Comparison of ENCODE assay signal across 10 cellular contexts in genomic region chrX:262391-262909, GRCh38. TPM values are rescaled to one million over a fixed set of nuclear protein-coding genes. Genes with fewer than 3 reads are reported as not detected.
DNase-seq lines count a peak whose midpoint lies in the region; ATAC-seq and TF ChIP-seq lines count a peak whose summit lies in the region.
"Had no signal": no experiment of that assay in that cellular context is flagged by ENCODE, and none has a peak within 500 bp of the region (broad histone marks: within the 10 kb centered on the region; RNA-seq: fewer than 3 reads in every experiment).

No MANE protein-coding gene starts in this region.

- TF ChIP-seq EP300 in transverse colon (IDR thresholded peaks at IDR 0.05; ENCODE audit: low read depth), result no peak

- no peaks in the 10 kb centered on the region for H3K9me3 ChIP-seq in Peyer's patch
- no peaks in the 10 kb centered on the region for H3K9me3 ChIP-seq in transverse colon
- H3K9me3 ChIP-seq: ovary had no signal

- no peaks in the 10 kb centered on the region for H3K36me3 Mint-ChIP-seq in neural crest cell (ENCODE audit: low read depth)

- no peak for TF ChIP-seq POLR2A in Peyer's patch (IDR thresholded peaks at IDR 0.05)
- TF ChIP-seq POLR2A in transverse colon (IDR thresholded peaks at IDR 0.05), result no peak

- H3K9me3 Mint-ChIP-seq in neural crest cell, result no peaks in the 10 kb centered on the region

- no peaks in the 10 kb centered on the region for H3K36me3 ChIP-seq in Peyer's patch
- no peaks in the 10 kb centered on the region for H3K36me3 ChIP-seq in transverse colon
- H3K36me3 ChIP-seq: ovary had no signal

- in situ Hi-C loops in transverse colon (cut with MboI; ENCODE audit: low pct_ligation_motif_present in 1 of 4, low pct_unique_long_range_greater_than_20kb in 1 of 4, low sequenced_read_pairs in 3 of 4), result no loop called here

- H3K4me3 Mint-ChIP-seq in neural crest cell, result no peak overlapping the region

- H3K27me3 ChIP-seq in Peyer's patch, result no peaks in the 10 kb centered on the region
- H3K27me3 ChIP-seq in transverse colon, result peaks cover 3% of the 10 kb centered on the region
- H3K27me3 ChIP-seq: ovary had no signal

- H3K27ac Mint-ChIP-seq in neural crest cell (ENCODE audit: unreplicated experiment), result peak overlapping the region; percentile 27

- peaks cover 7% of the 10 kb centered on the region for H3K4me1 Mint-ChIP-seq in neural crest cell

- TF ChIP-seq CTCF in Peyer's patch (IDR thresholded peaks at IDR 0.05) (no peak), neural crest cell (conservative IDR thresholded peaks at IDR 0.05) (no peak), transverse colon (IDR thresholded peaks at IDR 0.05) (no peak)

- peak in 2 of 3 donors; percentile 6 to 37 for DNase-seq in Peyer's patch
- DNase-seq in neural crest cell (ENCODE audit: low read depth, low spot score), result no peak
- DNase-seq in transverse colon, result no peak
- no peak for DNase-seq in kidney tubule cell (ENCODE audit: low spot score)
- no peak for DNase-seq in activated T-cell treated with anti-CD3 and anti-CD28 coated beads, Interleukin-2, amount 50 U/mL, for 1 hour
- DNase-seq: stimulated activated CD4-positive, alpha-beta T cell treated with anti-CD3 and anti-CD28 coated beads, Interleukin-4, amount 100 ng/mL, for 4 hours had no signal

- ATAC-seq in GM19025 (IDR thresholded peaks at IDR 0.05; ENCODE audit: low read depth, unreplicated experiment), result peak; percentile 85
- peak; percentile 58 for ATAC-seq in HG02642 (IDR thresholded peaks at IDR 0.05; ENCODE audit: poor library complexity, unreplicated experiment)
- no peak for ATAC-seq in GM19455 (IDR thresholded peaks at IDR 0.05; ENCODE audit: unreplicated experiment)

- intact Hi-C loops in transverse colon (cut with DNase I; ENCODE audit: low total_unique reads), result no loop called here

- H3K4me3 ChIP-seq in Peyer's patch, result no peak overlapping the region
- H3K4me3 ChIP-seq in transverse colon, result no peak overlapping the region
- H3K4me3 ChIP-seq: ovary had no signal

- H3K4me1 ChIP-seq in Peyer's patch, result peaks cover 0 to 8% (median 0%) of the 10 kb centered on the region in 4 donors
- H3K4me1 ChIP-seq in transverse colon, result peaks cover 0 to 13% (median 3%) of the 10 kb centered on the region in 4 donors

- H3K27ac ChIP-seq in Peyer's patch (no peak overlapping the region), transverse colon (no peak overlapping the region)
- H3K27ac ChIP-seq: ovary had no signal

- 33 to 55% methylated on average over 5 to 13 of the region's 13 CpGs for WGBS in transverse colon (ENCODE audit: low coverage in 1 of 2), 2 donors

- H3K27me3 Mint-ChIP-seq in neural crest cell (ENCODE audit: low read depth), result no peaks in the 10 kb centered on the region

RNA-seq across cellular contexts. Expression of gene PLCXD1, which starts 18.7 kb away (rescaled TPM):
- total RNA-seq in Peyer's patch (10 to 100 TPM; 12.7 to 73.4 (median 18.9) TPM), neural crest cell (49.1 and 52.4 TPM in 2 replicates), transverse colon (10 to 100 TPM in 3 of 4 donors, 1 to 10 TPM in 1; 3.8 to 21.3 (median 13.8) TPM)

RNA-seq across cellular contexts. Expression of gene GTPBP6, which starts 56.1 kb away (rescaled TPM):
- 10 to 100 TPM; 17.9 to 38.5 (median 30.8) TPM for total RNA-seq in Peyer's patch
- 81.3 and 81.9 TPM in 2 replicates for total RNA-seq in neural crest cell
- 10 to 100 TPM; 30.6 to 60.2 (median 36.0) TPM for total RNA-seq in transverse colon

Comparison
In these comparisons a context has a peak if more than half of its experiments do, and no peak if none do; other contexts are left out.
1. DNase-seq: peak in Peyer's patch (2 of 3); none in neural crest cell (single experiment), transverse colon (single experiment), kidney tubule cell (single experiment) and activated T-cell treated with anti-CD3 and anti-CD28 coated beads, Interleukin-2, amount 50 U/mL, for 1 hour (single experiment).